1 cellular context compared by ENCODE assay signal in genomic region chr15:41494190-41494921, GRCh38.
TF ChIP-seq lines count a peak whose summit lies in the region.

No MANE protein-coding gene starts in this region.

TF ChIP-seq in K562, 482 proteins besides CTCF, POLR2A, EP300 and RAD21 (continued from another document and continues in another):
- TF ChIP-seq RERE (CRISPR knock-in tag; IDR thresholded peaks at IDR 0.05; ENCODE audit: borderline replicate concordance) (no peak), FOXA1 (IDR thresholded peaks at IDR 0.05; ENCODE audit: borderline replicate concordance) (no peak), XRCC3 (IDR thresholded peaks at IDR 0.05) (no peak), HDAC8 (tag; IDR thresholded peaks at IDR 0.05) (no peak), MTF1 (CRISPR knock-in tag; IDR thresholded peaks at IDR 0.05; ENCODE audit: borderline replicate concordance) (no peak), WHSC1 (IDR thresholded peaks at IDR 0.05; ENCODE audit: low read length) (no peak), JUND (IDR thresholded peaks at IDR 0.05; ENCODE audit: borderline replicate concordance, low read depth, low read length) (no peak), JUND (tag; IDR thresholded peaks at IDR 0.05; ENCODE audit: borderline replicate concordance, low read depth, low read length) (no peak), LEF1 (IDR thresholded peaks at IDR 0.05) (no peak), STAT5B (CRISPR knock-in tag; IDR thresholded peaks at IDR 0.05) (no peak), SMARCA5 (IDR thresholded peaks at IDR 0.05) (no peak), MNT (conservative IDR thresholded peaks at IDR 0.05) (peak in 1 of 2 experiments; percentile 47; a peak in 2 of 4 replicates), ZEB2 (IDR thresholded peaks at IDR 0.05) (no peak), NCOA6 (IDR thresholded peaks at IDR 0.05) (peak; percentile 69), ZNF592 (IDR thresholded peaks at IDR 0.05) (peak; percentile 34), HES1 (IDR thresholded peaks at IDR 0.05; ENCODE audit: low read depth) (no peak), NFXL1 (CRISPR knock-in tag; IDR thresholded peaks at IDR 0.05) (no peak), CHD1 (IDR thresholded peaks at IDR 0.05; ENCODE audit: low read length) (peak; percentile 67), SRSF7 (optimal IDR thresholded peaks at IDR 0.05; ENCODE audit: low read depth, low read length) (no peak), E2F6 (IDR thresholded peaks at IDR 0.05; ENCODE audit: borderline replicate concordance in 1 of 2, extremely low read depth in 1 of 2, insufficient read depth in 1 of 2, insufficient read length in 1 of 2, low read depth in 1 of 2, low read length in 1 of 2, poor library complexity in 1 of 2, severe bottlenecking in 1 of 2) (peak; percentile 95 to 96), MLLT1 (IDR thresholded peaks at IDR 0.05) (no peak), GTF3C2 (IDR thresholded peaks at IDR 0.05; ENCODE audit: borderline replicate concordance, extremely low read depth, insufficient read length) (no peak), ZNF395 (CRISPR knock-in tag; IDR thresholded peaks at IDR 0.05) (peak; percentile 19; the same call in 1 of the 2 replicates), ILK (tag; IDR thresholded peaks at IDR 0.05; ENCODE audit: borderline replicate concordance, low read depth) (no peak), CBX3 (IDR thresholded peaks at IDR 0.05; ENCODE audit: borderline replicate concordance in 1 of 2, low read length in 2 of 2) (0 out of 3 replicates have a peak, but pooled peaks of 1 of the 2 experiments have one; percentile 32), CGGBP1 (CRISPR knock-in tag; IDR thresholded peaks at IDR 0.05) (no peak), KDM1A (IDR thresholded peaks at IDR 0.05) (no peak), ETS1 (conservative IDR thresholded peaks at IDR 0.05; ENCODE audit: control insufficient read depth, low read depth, low read length) (no peak), ZNF639 (CRISPR knock-in tag; conservative IDR thresholded peaks at IDR 0.05 in 1 of 2, IDR thresholded peaks at IDR 0.05 in 1 of 2) (peak in 1 of 2 experiments; percentile 74; a peak in 2 of 4 replicates), TFAM (CRISPR knock-in tag; conservative IDR thresholded peaks at IDR 0.05) (no peak), ZNF589 (CRISPR knock-in tag; IDR thresholded peaks at IDR 0.05; ENCODE audit: low read depth) (no peak), MYC (IDR thresholded peaks at IDR 0.05; ENCODE audit: low read depth, low read length) (no peak), MYC (CRISPR knock-in tag; IDR thresholded peaks at IDR 0.05; ENCODE audit: borderline replicate concordance, low read depth) (no peak)
